ENCODE assay signal across 13 cellular contexts in the genomic region with DNA sequence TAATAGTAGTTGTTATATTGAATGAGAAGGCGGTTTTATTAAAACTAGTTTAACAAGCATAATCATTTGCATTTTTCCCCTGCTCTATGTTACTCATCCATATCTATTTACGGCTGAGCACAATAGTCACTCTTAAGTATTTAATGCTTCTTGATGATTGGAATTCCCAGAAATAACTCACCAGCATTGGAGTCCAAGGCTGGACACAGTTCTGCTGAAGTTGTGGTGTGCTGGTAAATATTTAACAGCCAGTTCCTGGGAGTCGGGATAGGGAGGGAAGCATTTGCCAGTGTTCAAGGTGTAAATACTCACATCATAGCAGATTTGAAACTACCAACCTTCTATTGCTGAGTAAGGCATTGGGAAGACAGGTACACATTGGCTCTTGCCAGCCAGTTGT.
DNase-seq lines count a peak whose midpoint lies in the region; ATAC-seq and TF ChIP-seq lines count a peak whose summit lies in the region.
"Had no signal": no experiment of that assay in that cellular context is flagged by ENCODE, and none has a peak within 500 bp of the region (broad histone marks: within the 10 kb centered on the region; RNA-seq: fewer than 3 reads in every experiment).

No MANE protein-coding gene starts in this region.

- DNase-seq in mammary epithelial cell: peak; percentile 58
- DNase-seq in breast epithelium (ENCODE audit: low spot score in 2 of 2): no peak
- peak; percentile 33 for DNase-seq in SW480 (ENCODE audit: low spot score)
- DNase-seq in hepatocyte (ENCODE audit: low spot score): peak; percentile 32
- no peak for DNase-seq in smooth muscle cell (lab: John Stamatoyannopoulos, UW; ENCODE audit: unreplicated experiment)
- no peak for DNase-seq in OCI-LY7 (ENCODE audit: low spot score)
- no peak for DNase-seq in stimulated activated CD4-positive, alpha-beta T cell treated with anti-CD3 and anti-CD28 coated beads, Interleukin-2, amount 100 ng/mL, for 48 hours
- DNase-seq: activated effector memory CD4-positive, alpha-beta T cell treated with Interleukin-2 at 50 U/mL for 16 hours; SJCRH30; small intestine had no signal

- no peaks in the 10 kb centered on the region for H3K79me2 ChIP-seq in mammary epithelial cell (ENCODE audit: insufficient read depth, low read length)
- H3K79me2 ChIP-seq in hepatocyte: no peaks in the 10 kb centered on the region
- no peaks in the 10 kb centered on the region for H3K79me2 ChIP-seq in smooth muscle cell (ENCODE audit: low read depth)
- H3K79me2 ChIP-seq in OCI-LY7 (ENCODE audit: insufficient read depth, low read depth, low read length): no peaks in the 10 kb centered on the region

- dilution Hi-C loops in mammary epithelial cell (cut with HindIII; ENCODE audit: low sequenced_read_pairs): no loop called here

- no peak overlapping the region for H3K4me3 ChIP-seq in mammary epithelial cell (replicated peaks in 1 of 3; ENCODE audit: insufficient read depth in 1 of 3, low read depth in 2 of 3, low read length in 3 of 3)
- no peak overlapping the region for H3K4me3 ChIP-seq in breast epithelium
- no peak overlapping the region for H3K4me3 ChIP-seq in hepatocyte
- no peak overlapping the region for H3K4me3 ChIP-seq in smooth muscle cell
- H3K4me3 ChIP-seq in OCI-LY7 (ENCODE audit: low read depth, low read length, poor library complexity, severe bottlenecking): no peak overlapping the region
- H3K4me3 ChIP-seq: body of pancreas had no signal

- H2AFZ ChIP-seq in mammary epithelial cell (ENCODE audit: low read depth, low read length) (peak overlapping the region; percentile 37), hepatocyte (no peak overlapping the region), smooth muscle cell (ENCODE audit: low read depth) (no peak overlapping the region), OCI-LY7 (ENCODE audit: low read length) (no peak overlapping the region)

- WGBS in mammary epithelial cell (ENCODE audit: low coverage, missing lambda C conversion rate): 79% methylated on average over 3 of the region's 3 CpGs
- WGBS in hepatocyte (ENCODE audit: low lambda C conversion rate, missing lambda C conversion rate): 43% methylated on average over 3 of the region's 3 CpGs
- WGBS in smooth muscle cell (ENCODE audit: low lambda C conversion rate): 51% methylated on average over 3 of the region's 3 CpGs

- no peak for ATAC-seq in HG02623 (IDR thresholded peaks at IDR 0.05; ENCODE audit: unreplicated experiment)
- ATAC-seq: body of pancreas had no signal

- no peaks in the 10 kb centered on the region for H3K27me3 ChIP-seq in mammary epithelial cell (ENCODE audit: insufficient read depth, low read length)
- H3K27me3 ChIP-seq in breast epithelium: no peaks in the 10 kb centered on the region
- H3K27me3 ChIP-seq in hepatocyte: no peaks in the 10 kb centered on the region
- H3K27me3 ChIP-seq in smooth muscle cell (ENCODE audit: low read depth): no peaks in the 10 kb centered on the region
- H3K27me3 ChIP-seq: SJCRH30 had no signal

- H3K9ac ChIP-seq in mammary epithelial cell (ENCODE audit: insufficient read depth, low read length) (no peak overlapping the region), smooth muscle cell (ENCODE audit: low read depth) (peak overlapping the region; percentile 61)

- H4K20me1 ChIP-seq in mammary epithelial cell (ENCODE audit: insufficient read depth, low read length) (no peaks in the 10 kb centered on the region), hepatocyte (ENCODE audit: insufficient read depth, poor library complexity, severe bottlenecking) (no peaks in the 10 kb centered on the region), smooth muscle cell (ENCODE audit: low read depth) (no peaks in the 10 kb centered on the region), OCI-LY7 (ENCODE audit: insufficient read depth, low read length) (no peaks in the 10 kb centered on the region)

- peaks cover 15% of the 10 kb centered on the region for H3K4me1 ChIP-seq in mammary epithelial cell (ENCODE audit: insufficient read depth, low read length)
- H3K4me1 ChIP-seq in breast epithelium: no peaks in the 10 kb centered on the region
- peaks cover 37% of the 10 kb centered on the region for H3K4me1 ChIP-seq in hepatocyte (ENCODE audit: insufficient read depth)
- peaks cover 8% of the 10 kb centered on the region for H3K4me1 ChIP-seq in smooth muscle cell (ENCODE audit: low read depth)
- no peaks in the 10 kb centered on the region for H3K4me1 ChIP-seq in OCI-LY7 (ENCODE audit: insufficient read depth, low read length, poor library complexity, severe bottlenecking)
- H3K4me1 ChIP-seq: body of pancreas had no signal

- TF ChIP-seq CTCF in mammary epithelial cell (conservative IDR thresholded peaks at IDR 0.05 in 1 of 2, IDR thresholded peaks at IDR 0.05 in 1 of 2; ENCODE audit: extremely low read depth in 1 of 2, insufficient read depth in 1 of 2, low read depth in 1 of 2, low read length in 2 of 2): no peak
- no peak for TF ChIP-seq CTCF in breast epithelium (IDR thresholded peaks at IDR 0.05)
- no peak for TF ChIP-seq CTCF in hepatocyte (IDR thresholded peaks at IDR 0.05; ENCODE audit: poor library complexity)
- TF ChIP-seq CTCF in smooth muscle cell (IDR thresholded peaks at IDR 0.05; ENCODE audit: borderline replicate concordance, insufficient read depth, poor library complexity, severe bottlenecking): no peak
- no peak for TF ChIP-seq CTCF in OCI-LY7 (conservative IDR thresholded peaks at IDR 0.05; ENCODE audit: low read length)

- intact Hi-C loops in mammary epithelial cell (cut with micrococcal nuclease): no loop called here
- intact Hi-C loops in breast epithelium (cut with DNase I; ENCODE audit: low total_unique reads): no loop called here
- intact Hi-C loops in OCI-LY7 (cut with micrococcal nuclease; ENCODE audit: unreplicated experiment): no loop called here

- no peaks in the 10 kb centered on the region for H3K36me3 ChIP-seq in mammary epithelial cell (ENCODE audit: insufficient read depth, low read length)
- H3K36me3 ChIP-seq in breast epithelium: no peaks in the 10 kb centered on the region
- H3K36me3 ChIP-seq in hepatocyte (replicated peaks; ENCODE audit: insufficient read depth, low read depth): no peaks in the 10 kb centered on the region
- H3K36me3 ChIP-seq in smooth muscle cell (ENCODE audit: low read depth): no peaks in the 10 kb centered on the region
- H3K36me3 ChIP-seq in OCI-LY7 (ENCODE audit: insufficient read depth, low read length): no peaks in the 10 kb centered on the region
- H3K36me3 ChIP-seq: SJCRH30 had no signal

- H3K9me2 ChIP-seq in hepatocyte (replicated peaks; ENCODE audit: insufficient read depth) (no peaks in the 10 kb centered on the region), OCI-LY7 (ENCODE audit: insufficient read depth, low read length) (no peaks in the 10 kb centered on the region)

- peak overlapping the region; percentile 41 for H3K27ac ChIP-seq in mammary epithelial cell (ENCODE audit: insufficient read depth, low read depth, low read length)
- no peak overlapping the region for H3K27ac ChIP-seq in breast epithelium
- H3K27ac ChIP-seq in hepatocyte: peak overlapping the region; percentile 20
- peak overlapping the region; percentile 91 for H3K27ac ChIP-seq in smooth muscle cell (ENCODE audit: low read depth)
- no peak overlapping the region for H3K27ac ChIP-seq in OCI-LY7 (ENCODE audit: low read depth, low read length, poor library complexity, severe bottlenecking)
- H3K27ac ChIP-seq: 22Rv1, body of pancreas had no signal

- in situ Hi-C loops in mammary epithelial cell (cut with MboI; ENCODE audit: low sequenced_read_pairs in 2 of 2): no loop called here

- no peak for TF ChIP-seq POLR2A in breast epithelium (IDR thresholded peaks at IDR 0.05)

- POLR2A ChIA-PET in OCI-LY7 (lab: Charles Lee): interaction anchor here (0.7 kb wide), 1 partner anchor 822 kb away, joined by 3 read pairs; no protein-coding TSS in a partner anchor

- BruUV-seq in mammary epithelial cell (replicated peaks; lab: Mats Ljungman, UMichigan) (no TSS peak), OCI-LY7 (replicated peaks; lab: Mats Ljungman, UMichigan) (no TSS peak)

- H3K4me2 ChIP-seq in mammary epithelial cell (ENCODE audit: insufficient read depth, low read depth, low read length) (peak overlapping the region; percentile 72), hepatocyte (peak overlapping the region; percentile 45), smooth muscle cell (peak overlapping the region; percentile 65), OCI-LY7 (ENCODE audit: low read length) (no peak overlapping the region)

- peaks cover 11% of the 10 kb centered on the region for H3F3A ChIP-seq in smooth muscle cell (ENCODE audit: low read depth)

- CTCF ChIA-PET in mammary epithelial cell (lab: Charles Lee; ENCODE audit: low non-redundant PET) (no interaction called here), OCI-LY7 (lab: Charles Lee; ENCODE audit: unreplicated experiment) (no interaction called here)

- H3K9me3 ChIP-seq in mammary epithelial cell (replicated peaks; ENCODE audit: insufficient read depth, low read length): no peaks in the 10 kb centered on the region
- no peaks in the 10 kb centered on the region for H3K9me3 ChIP-seq in breast epithelium
- no peaks in the 10 kb centered on the region for H3K9me3 ChIP-seq in hepatocyte (ENCODE audit: low read depth)
- H3K9me3 ChIP-seq in smooth muscle cell (replicated peaks; ENCODE audit: low read depth): no peaks in the 10 kb centered on the region
- no peaks in the 10 kb centered on the region for H3K9me3 ChIP-seq in OCI-LY7 (ENCODE audit: low read length)
- H3K9me3 ChIP-seq: body of pancreas, SJCRH30 had no signal

Comparison
In these comparisons a context has a peak if more than half of its experiments do, and no peak if none do; other contexts are left out.
1. DNase-seq: peak in mammary epithelial cell (single experiment), SW480 (single experiment) and hepatocyte (single experiment); none in breast epithelium (0 of 2), smooth muscle cell (single experiment), OCI-LY7 (single experiment) and stimulated activated CD4-positive, alpha-beta T cell treated with anti-CD3 and anti-CD28 coated beads, Interleukin-2, amount 100 ng/mL, for 48 hours (0 of 2).
2. H3K27ac ChIP-seq: peak in mammary epithelial cell (single experiment), hepatocyte (single experiment) and smooth muscle cell (single experiment); none in breast epithelium (0 of 2) and OCI-LY7 (single experiment).